8 cellular contexts compared by ENCODE assay signal in genomic region chr5:90410178-90410762, GRCh38. TPM values are rescaled to one million over a fixed set of nuclear protein-coding genes. Genes with fewer than 3 reads are reported as not detected.
DNase-seq lines count a peak whose midpoint lies in the region; ATAC-seq, FAIRE-seq and TF ChIP-seq lines count a peak whose summit lies in the region.

No MANE protein-coding gene starts in this region.

- H3K27me3 ChIP-seq in trophoblast cell (ENCODE audit: insufficient read depth, low read length), result no peaks in the 10 kb centered on the region

- no peaks in the 10 kb centered on the region for H3K9me3 ChIP-seq in trophoblast cell (ENCODE audit: insufficient read depth, low read depth, low read length)

- H3K27ac ChIP-seq in epithelial cell of prostate, result peak overlapping the region; percentile 86
- peak overlapping the region; percentile 73 for H3K27ac ChIP-seq in trophoblast cell (ENCODE audit: low read depth, low read length)

- FAIRE-seq in H54 (lab: Jason Lieb, UNC), result no peak

- peak overlapping the region; percentile 6 for H3K14ac ChIP-seq in trophoblast cell (ENCODE audit: low read length)

- no peak overlapping the region for H2AK5ac ChIP-seq in trophoblast cell (ENCODE audit: low read length)

- no peak overlapping the region for H3K23ac ChIP-seq in trophoblast cell (ENCODE audit: low read length)

- no CpG with 5 or more reads among the region's 10 CpGs for WGBS in trophoblast cell (ENCODE audit: extremely low coverage, insufficient coverage, insufficient read length)

- H3K79me1 ChIP-seq in trophoblast cell (ENCODE audit: low read length), result peaks cover 10% of the 10 kb centered on the region

- DNase-seq in DMS 273 treated with DMSO at 0.1 percent for 48 hours (lab: John Stamatoyannopoulos, UW) (peak; percentile 26), NCI-H146 treated with DMSO at 0.1 percent for 48 hours (lab: John Stamatoyannopoulos, UW; ENCODE audit: unreplicated experiment) (peak; percentile 56), epithelial cell of prostate (ENCODE audit: low read depth, low spot score) (no peak), trophoblast cell (no peak), NCI-H1436 treated with DMSO at 0.1 percent for 48 hours (lab: John Stamatoyannopoulos, UW) (no peak), medulla oblongata (ENCODE audit: extremely low spot score) (no peak), H54 (ENCODE audit: insufficient read length, low spot score) (no peak)

- H3K4me2 ChIP-seq in trophoblast cell (ENCODE audit: low read length), result peak overlapping the region; percentile 71

- TF ChIP-seq POLR2A in H54 (IDR thresholded peaks at IDR 0.05; ENCODE audit: low read depth, low read length), result no peak

- H3K4me3 ChIP-seq in trophoblast cell (ENCODE audit: low read depth, low read length), result peak overlapping the region; percentile 60

- H3K79me2 ChIP-seq in trophoblast cell (ENCODE audit: control insufficient read depth, insufficient read depth, low read length, poor library complexity), result peaks cover 5% of the 10 kb centered on the region

- no peak overlapping the region for H2BK5ac ChIP-seq in trophoblast cell (ENCODE audit: low read depth, low read length, poor library complexity)

- no peak overlapping the region for H3K18ac ChIP-seq in trophoblast cell (ENCODE audit: low read length)

- ATAC-seq in GM21619 (IDR thresholded peaks at IDR 0.05; ENCODE audit: unreplicated experiment), result no peak

- H2BK120ac ChIP-seq in trophoblast cell (ENCODE audit: insufficient read depth, low read length, poor library complexity), result no peak overlapping the region

- H2BK12ac ChIP-seq in trophoblast cell (ENCODE audit: low read length), result no peak overlapping the region

- no peak overlapping the region for H2AFZ ChIP-seq in trophoblast cell (ENCODE audit: insufficient read depth, low read length, poor library complexity)

- no peaks in the 10 kb centered on the region for H3K36me3 ChIP-seq in trophoblast cell (ENCODE audit: control insufficient read depth in 1 of 2, insufficient read depth in 2 of 2, low read length in 2 of 2)

- H4K12ac ChIP-seq in trophoblast cell (ENCODE audit: low read depth, low read length), result peak overlapping the region; percentile 10

- no peak overlapping the region for H3K4ac ChIP-seq in trophoblast cell (ENCODE audit: low read depth, low read length)

- peak overlapping the region; percentile 67 for H4K91ac ChIP-seq in trophoblast cell (ENCODE audit: low read depth, low read length)

- H3K4me1 ChIP-seq in trophoblast cell (ENCODE audit: control insufficient read depth in 1 of 2, insufficient read depth in 2 of 2, low read length in 2 of 2), result no peaks in the 10 kb centered on the region

- H4K8ac ChIP-seq in trophoblast cell (ENCODE audit: low read depth, low read length), result peak overlapping the region; percentile 52

- peak overlapping the region; percentile 59 for H3K9ac ChIP-seq in trophoblast cell (ENCODE audit: low read length)

RNA-seq across cellular contexts. Expression of gene CETN3, which starts 0.7 kb away (rescaled TPM):
- 23.2 and 25.2 TPM in 2 replicates for polyA plus RNA-seq in trophoblast cell (2013)

Comparison
In these comparisons a context has a peak if more than half of its experiments do, and no peak if none do; other contexts are left out.
1. DNase-seq: peak in DMS 273 treated with DMSO at 0.1 percent for 48 hours (single experiment) and NCI-H146 treated with DMSO at 0.1 percent for 48 hours (single experiment); none in epithelial cell of prostate (single experiment), trophoblast cell (0 of 2), NCI-H1436 treated with DMSO at 0.1 percent for 48 hours (single experiment), medulla oblongata (single experiment) and H54 (single experiment).